In the genomic region with DNA sequence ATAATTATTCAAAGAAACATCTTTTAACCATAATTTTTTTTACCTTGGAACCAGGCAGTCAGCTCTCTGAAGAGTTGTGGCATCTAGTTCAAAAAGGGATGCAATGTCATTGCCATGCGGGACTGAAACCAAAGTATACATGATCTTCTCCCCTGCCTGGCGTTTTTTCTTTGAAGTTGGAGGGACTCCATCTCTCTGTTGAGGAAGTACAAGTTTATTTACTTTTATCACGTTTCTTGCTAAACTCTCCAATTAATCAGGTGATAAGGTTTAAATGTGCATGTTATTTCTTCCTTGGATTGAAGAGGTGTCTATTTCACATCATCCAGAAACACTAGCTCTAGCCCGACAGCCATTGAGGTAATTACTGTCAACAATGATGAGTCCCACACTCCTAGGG, we compare ENCODE assay signal across 24 cellular contexts.
"Had no signal": no experiment of that assay in that cellular context is flagged by ENCODE, and none has a peak within 500 bp of the region (broad histone marks: within the 10 kb centered on the region; RNA-seq: fewer than 3 reads in every experiment).

No MANE protein-coding gene starts in this region.

- H3K4me1 Mint-ChIP-seq: immature natural killer cell; naive thymus-derived CD8-positive, alpha-beta T cell had no signal

- H3K9me3 Mint-ChIP-seq: immature natural killer cell had no signal

- H3K27me3 ChIP-seq: esophagus squamous epithelium, pancreas, tibial nerve, upper lobe of left lung had no signal

- H3K36me3 ChIP-seq: thoracic aorta had no signal

- H3K4me3 ChIP-seq: coronary artery, esophagus squamous epithelium, pancreas, smooth muscle cell, thoracic aorta, tibial nerve, upper lobe of left lung had no signal

- H3K27ac Mint-ChIP-seq: immature natural killer cell; naive thymus-derived CD8-positive, alpha-beta T cell had no signal

- H3K4me1 ChIP-seq: pancreas, upper lobe of left lung had no signal

- H3K27ac ChIP-seq: coronary artery, esophagus squamous epithelium, pancreas, thoracic aorta, tibial nerve, upper lobe of left lung had no signal

- ATAC-seq: left colon; naive thymus-derived CD8-positive, alpha-beta T cell; pancreas; sciatic nerve; stimulated activated naive CD8-positive, alpha-beta T cell treated with anti-CD3 and anti-CD28 coated beads, Interleukin-15, Interleukin-2, amounts not matched to agents 100 U/mL and 50 U/mL, for 24 hours had no signal

- H3K27me3 Mint-ChIP-seq: naive thymus-derived CD8-positive, alpha-beta T cell had no signal

- H3K4me3 Mint-ChIP-seq: immature natural killer cell; naive thymus-derived CD8-positive, alpha-beta T cell had no signal

- H3K9me3 ChIP-seq: esophagus squamous epithelium, pancreas, upper lobe of left lung had no signal

- DNase-seq: dermis blood vessel endothelial cell; effector memory CD4-positive, alpha-beta T cell; erythroblast; esophagus squamous epithelium; foreskin melanocyte; hypothalamus; immature natural killer cell; islet precursor cell; left colon; naive thymus-derived CD8-positive, alpha-beta T cell; occipital lobe; pancreas; retina; stimulated activated CD4-positive, alpha-beta T cell treated with anti-CD3 and anti-CD28 coated beads, Interleukin-12 subunit alpha, Interleukin-12 subunit beta, amount 100 ng/mL, for 4 hours; stimulated activated CD4-positive, alpha-beta T cell treated with anti-CD3 and anti-CD28 coated beads, Interleukin-1b, Interleukin-23, amount 100 ng/mL, for 48 hours; stimulated activated CD4-positive, alpha-beta T cell treated with anti-CD3 and anti-CD28 coated beads, Interleukin-4, amount 100 ng/mL, for 1 hour; stimulated activated CD8-positive, alpha-beta memory T cell treated with anti-CD3 and anti-CD28 coated beads, Interleukin-4, amount 100 ng/mL, for 48 hours; stimulated activated naive CD8-positive, alpha-beta T cell treated with anti-CD3 and anti-CD28 coated beads, Interleukin-15, Interleukin-2, amounts not matched to agents 100 U/mL and 50 U/mL, for 24 hours; upper lobe of left lung had no signal
